17 cellular contexts compared by ENCODE assay signal in genomic region chr17:82713015-82713723, GRCh38.
"Had no signal": no experiment of that assay in that cellular context is flagged by ENCODE, and none has a peak within 500 bp of the region (broad histone marks: within the 10 kb centered on the region; RNA-seq: fewer than 3 reads in every experiment).

No MANE protein-coding gene starts in this region.

- ATAC-seq: lower lobe of right lung, psoas muscle had no signal

- H3K27ac Mint-ChIP-seq: activated naive CD8-positive, alpha-beta T cell; endodermal cell; mesothelial cell of epicardium had no signal

- H3K4me3 ChIP-seq: lower lobe of right lung, psoas muscle, sigmoid colon had no signal

- DNase-seq: activated CD4-positive, alpha-beta T cell treated with anti-CD3 and anti-CD28 coated beads, Interleukin-2, amount 50 U/mL, for 4 hours; activated effector memory CD4-positive, alpha-beta T cell treated with Interleukin-2 at 50 U/mL for 16 hours; activated T-cell treated with anti-CD3 and anti-CD28 coated beads, Interleukin-2, amount 50 U/mL, for 1 hour; cerebellar nuclear complex; dermis blood vessel endothelial cell; endodermal cell; erythroblast; hippocampal formation; lower lobe of right lung; sigmoid colon; stimulated activated CD4-positive, alpha-beta T cell treated with anti-CD3 and anti-CD28 coated beads, Interleukin-2, amount 100 ng/mL, for 24 hours; stimulated activated naive CD4-positive, alpha-beta T cell; substantia nigra; trophoblast cell had no signal

- H3K9me3 Mint-ChIP-seq: endodermal cell, mesothelial cell of epicardium had no signal

- H3K36me3 ChIP-seq: lower lobe of right lung, sigmoid colon had no signal

- H3K9me3 ChIP-seq: lower lobe of right lung, psoas muscle, sigmoid colon had no signal

- H3K27ac ChIP-seq: lower lobe of right lung, sigmoid colon had no signal

- H3K4me3 Mint-ChIP-seq: activated naive CD8-positive, alpha-beta T cell; endodermal cell; mesothelial cell of epicardium had no signal

- H3K27me3 Mint-ChIP-seq: activated naive CD8-positive, alpha-beta T cell had no signal

- H3K36me3 Mint-ChIP-seq: activated naive CD8-positive, alpha-beta T cell; mesothelial cell of epicardium had no signal
